2 cellular contexts compared by ENCODE assay signal in the genomic region with DNA sequence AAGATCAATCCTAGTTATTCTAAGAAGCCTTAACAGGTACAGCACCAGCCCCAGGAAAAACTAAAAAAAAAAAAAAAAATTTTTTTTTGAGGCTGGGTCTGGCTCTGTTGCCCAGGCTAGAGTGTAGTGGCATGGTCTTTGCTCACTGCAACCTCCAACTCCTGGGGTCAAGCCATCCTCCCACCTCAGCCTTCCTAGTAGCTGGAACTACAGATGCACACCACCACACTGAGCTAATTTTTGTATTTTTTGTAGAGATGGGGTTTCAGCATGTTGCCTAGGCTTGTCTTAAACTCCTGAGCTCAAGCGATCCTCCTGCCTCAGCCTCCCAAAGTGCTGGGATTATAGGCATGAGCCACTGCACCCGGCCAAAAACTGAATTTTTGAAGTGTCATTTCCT.
TF ChIP-seq lines count a peak whose summit lies in the region.

No MANE protein-coding gene starts in this region.

TF ChIP-seq in A549, 52 proteins besides CTCF, POLR2A, EP300 and RAD21 (continued from another document):
- TF ChIP-seq CHD2 (IDR thresholded peaks at IDR 0.05; ENCODE audit: low read length, partially characterized antibody) (no peak), MYC (IDR thresholded peaks at IDR 0.05; ENCODE audit: borderline replicate concordance, low read length) (no peak), ZNF302 (CRISPR knock-in tag; IDR thresholded peaks at IDR 0.05) (no peak), CEBPB (IDR thresholded peaks at IDR 0.05) (no peak), RCOR1 (IDR thresholded peaks at IDR 0.05; ENCODE audit: low read depth, low read length) (no peak), PHF8 (IDR thresholded peaks at IDR 0.05; ENCODE audit: borderline replicate concordance, low read depth) (no peak), FOSL2 (IDR thresholded peaks at IDR 0.05) (no peak), FOSL2 (CRISPR knock-in tag; IDR thresholded peaks at IDR 0.05) (no peak), CHD4 (IDR thresholded peaks at IDR 0.05; ENCODE audit: borderline replicate concordance) (no peak), HEYL (CRISPR knock-in tag; IDR thresholded peaks at IDR 0.05) (no peak)
- TF ChIP-seq, protein P1, sequence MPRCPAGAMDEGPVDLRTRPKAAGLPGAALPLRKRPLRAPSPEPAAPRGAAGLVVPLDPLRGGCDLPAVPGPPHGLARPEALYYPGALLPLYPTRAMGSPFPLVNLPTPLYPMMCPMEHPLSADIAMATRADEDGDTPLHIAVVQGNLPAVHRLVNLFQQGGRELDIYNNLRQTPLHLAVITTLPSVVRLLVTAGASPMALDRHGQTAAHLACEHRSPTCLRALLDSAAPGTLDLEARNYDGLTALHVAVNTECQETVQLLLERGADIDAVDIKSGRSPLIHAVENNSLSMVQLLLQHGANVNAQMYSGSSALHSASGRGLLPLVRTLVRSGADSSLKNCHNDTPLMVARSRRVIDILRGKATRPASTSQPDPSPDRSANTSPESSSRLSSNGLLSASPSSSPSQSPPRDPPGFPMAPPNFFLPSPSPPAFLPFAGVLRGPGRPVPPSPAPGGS (IDR thresholded peaks at IDR 0.05), result no peak
- TF ChIP-seq, protein P2, sequence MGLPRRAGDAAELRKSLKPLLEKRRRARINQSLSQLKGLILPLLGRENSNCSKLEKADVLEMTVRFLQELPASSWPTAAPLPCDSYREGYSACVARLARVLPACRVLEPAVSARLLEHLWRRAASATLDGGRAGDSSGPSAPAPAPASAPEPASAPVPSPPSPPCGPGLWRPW (IDR thresholded peaks at IDR 0.05), result no peak

TF ChIP-seq in WTC11, 78 proteins besides CTCF, POLR2A, EP300 and RAD21 (continued from another document):
- TF ChIP-seq, protein P3, sequence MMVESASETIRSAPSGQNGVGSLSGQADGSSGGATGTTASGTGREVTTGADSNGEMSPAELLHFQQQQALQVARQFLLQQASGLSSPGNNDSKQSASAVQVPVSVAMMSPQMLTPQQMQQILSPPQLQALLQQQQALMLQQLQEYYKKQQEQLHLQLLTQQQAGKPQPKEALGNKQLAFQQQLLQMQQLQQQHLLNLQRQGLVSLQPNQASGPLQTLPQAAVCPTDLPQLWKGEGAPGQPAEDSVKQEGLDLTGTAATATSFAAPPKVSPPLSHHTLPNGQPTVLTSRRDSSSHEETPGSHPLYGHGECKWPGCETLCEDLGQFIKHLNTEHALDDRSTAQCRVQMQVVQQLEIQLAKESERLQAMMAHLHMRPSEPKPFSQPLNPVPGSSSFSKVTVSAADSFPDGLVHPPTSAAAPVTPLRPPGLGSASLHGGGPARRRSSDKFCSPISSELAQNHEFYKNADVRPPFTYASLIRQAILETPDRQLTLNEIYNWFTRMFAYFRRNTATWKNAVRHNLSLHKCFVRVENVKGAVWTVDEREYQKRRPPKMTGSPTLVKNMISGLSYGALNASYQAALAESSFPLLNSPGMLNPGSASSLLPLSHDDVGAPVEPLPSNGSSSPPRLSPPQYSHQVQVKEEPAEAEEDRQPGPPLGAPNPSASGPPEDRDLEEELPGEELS (CRISPR knock-in tag; IDR thresholded peaks at IDR 0.05), result no peak
- TF ChIP-seq ZNF121 (CRISPR knock-in tag; IDR thresholded peaks at IDR 0.05) (peak; percentile 95), SP1 (CRISPR knock-in tag; conservative IDR thresholded peaks at IDR 0.05) (no peak), OVOL2 (CRISPR knock-in tag; IDR thresholded peaks at IDR 0.05; ENCODE audit: borderline replicate concordance) (no peak), IRF2 (CRISPR knock-in tag; IDR thresholded peaks at IDR 0.05; ENCODE audit: borderline replicate concordance, low read depth) (no peak), ZNF396 (CRISPR knock-in tag; IDR thresholded peaks at IDR 0.05; ENCODE audit: borderline replicate concordance) (no peak), HMGA2 (CRISPR knock-in tag; IDR thresholded peaks at IDR 0.05) (no peak), NFYB (CRISPR knock-in tag; conservative IDR thresholded peaks at IDR 0.05; ENCODE audit: low read depth) (no peak), FOXP1 (CRISPR knock-in tag; IDR thresholded peaks at IDR 0.05; ENCODE audit: borderline replicate concordance) (no peak), GTF2I (CRISPR knock-in tag; conservative IDR thresholded peaks at IDR 0.05) (peak; percentile 63; the same call in 1 of the 2 replicates)
- TF ChIP-seq, protein P4, sequence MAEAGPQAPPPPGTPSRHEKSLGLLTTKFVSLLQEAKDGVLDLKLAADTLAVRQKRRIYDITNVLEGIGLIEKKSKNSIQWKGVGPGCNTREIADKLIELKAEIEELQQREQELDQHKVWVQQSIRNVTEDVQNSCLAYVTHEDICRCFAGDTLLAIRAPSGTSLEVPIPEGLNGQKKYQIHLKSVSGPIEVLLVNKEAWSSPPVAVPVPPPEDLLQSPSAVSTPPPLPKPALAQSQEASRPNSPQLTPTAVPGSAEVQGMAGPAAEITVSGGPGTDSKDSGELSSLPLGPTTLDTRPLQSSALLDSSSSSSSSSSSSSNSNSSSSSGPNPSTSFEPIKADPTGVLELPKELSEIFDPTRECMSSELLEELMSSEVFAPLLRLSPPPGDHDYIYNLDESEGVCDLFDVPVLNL (CRISPR knock-in tag; IDR thresholded peaks at IDR 0.05; ENCODE audit: borderline replicate concordance, low read depth), result no peak
- TF ChIP-seq, protein P5, sequence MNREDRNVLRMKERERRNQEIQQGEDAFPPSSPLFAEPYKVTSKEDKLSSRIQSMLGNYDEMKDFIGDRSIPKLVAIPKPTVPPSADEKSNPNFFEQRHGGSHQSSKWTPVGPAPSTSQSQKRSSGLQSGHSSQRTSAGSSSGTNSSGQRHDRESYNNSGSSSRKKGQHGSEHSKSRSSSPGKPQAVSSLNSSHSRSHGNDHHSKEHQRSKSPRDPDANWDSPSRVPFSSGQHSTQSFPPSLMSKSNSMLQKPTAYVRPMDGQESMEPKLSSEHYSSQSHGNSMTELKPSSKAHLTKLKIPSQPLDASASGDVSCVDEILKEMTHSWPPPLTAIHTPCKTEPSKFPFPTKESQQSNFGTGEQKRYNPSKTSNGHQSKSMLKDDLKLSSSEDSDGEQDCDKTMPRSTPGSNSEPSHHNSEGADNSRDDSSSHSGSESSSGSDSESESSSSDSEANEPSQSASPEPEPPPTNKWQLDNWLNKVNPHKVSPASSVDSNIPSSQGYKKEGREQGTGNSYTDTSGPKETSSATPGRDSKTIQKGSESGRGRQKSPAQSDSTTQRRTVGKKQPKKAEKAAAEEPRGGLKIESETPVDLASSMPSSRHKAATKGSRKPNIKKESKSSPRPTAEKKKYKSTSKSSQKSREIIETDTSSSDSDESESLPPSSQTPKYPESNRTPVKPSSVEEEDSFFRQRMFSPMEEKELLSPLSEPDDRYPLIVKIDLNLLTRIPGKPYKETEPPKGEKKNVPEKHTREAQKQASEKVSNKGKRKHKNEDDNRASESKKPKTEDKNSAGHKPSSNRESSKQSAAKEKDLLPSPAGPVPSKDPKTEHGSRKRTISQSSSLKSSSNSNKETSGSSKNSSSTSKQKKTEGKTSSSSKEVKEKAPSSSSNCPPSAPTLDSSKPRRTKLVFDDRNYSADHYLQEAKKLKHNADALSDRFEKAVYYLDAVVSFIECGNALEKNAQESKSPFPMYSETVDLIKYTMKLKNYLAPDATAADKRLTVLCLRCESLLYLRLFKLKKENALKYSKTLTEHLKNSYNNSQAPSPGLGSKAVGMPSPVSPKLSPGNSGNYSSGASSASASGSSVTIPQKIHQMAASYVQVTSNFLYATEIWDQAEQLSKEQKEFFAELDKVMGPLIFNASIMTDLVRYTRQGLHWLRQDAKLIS (CRISPR knock-in tag; IDR thresholded peaks at IDR 0.05; ENCODE audit: borderline replicate concordance), result no peak
